Comparison of ENCODE assay signal across 8 cellular contexts in genomic region chr1:47436979-47437517, GRCh38. TPM values are rescaled to one million over a fixed set of nuclear protein-coding genes. Genes with fewer than 3 reads are reported as not detected.
DNase-seq lines count a peak whose midpoint lies in the region; ATAC-seq and TF ChIP-seq lines count a peak whose summit lies in the region.

No MANE protein-coding gene starts in this region.

- no peak for TF ChIP-seq POLR2A in ovary (IDR thresholded peaks at IDR 0.05)

- DNase-seq in DMS 273 treated with DMSO at 0.1 percent for 48 hours (lab: John Stamatoyannopoulos, UW) (peak; percentile 4), GM19238 (ENCODE audit: insufficient read length, low spot score) (peak; percentile 53), fibroblast of the aortic adventitia (ENCODE audit: low read depth) (peak; percentile 43), ovary (peak in 1 of 5 donors; percentile 39), NAMALWA (ENCODE audit: low spot score) (no peak), occipital lobe (lab: John Stamatoyannopoulos, UW) (no peak)
- no peak for DNase-seq in T-helper 2 cell treated with Interferon-gamma antibody and Interleukin-4, amounts not matched to agents 5 μg/mL and 100 μg/mL, for 36 hours (ENCODE audit: low spot score)

- H3K27me3 ChIP-seq in ovary, result no peaks in the 10 kb centered on the region

- peak; percentile 23 for ATAC-seq in HG03175 (IDR thresholded peaks at IDR 0.05; ENCODE audit: unreplicated experiment)

- H3K4me3 ChIP-seq in fibroblast of the aortic adventitia (ENCODE audit: low read depth, low read length) (peak overlapping the region; percentile 79), ovary (peak overlapping the region; percentile 65)

- H3K27ac Mint-ChIP-seq in T-helper 2 cell treated with Interferon-gamma antibody and Interleukin-4, amounts not matched to agents 5 μg/mL and 100 μg/mL, for 36 hours, result peak overlapping the region; percentile 91

- 0 to 1% (median 1%) methylated on average over 21 to 55 of the region's 55 CpGs for WGBS in ovary, 3 donors

- TF ChIP-seq CTCF in fibroblast of the aortic adventitia (IDR thresholded peaks at IDR 0.05; ENCODE audit: insufficient read depth, low read length) (no peak), ovary (IDR thresholded peaks at IDR 0.05) (no peak)

- no peaks in the 10 kb centered on the region for H3K9me3 Mint-ChIP-seq in T-helper 2 cell treated with Interferon-gamma antibody and Interleukin-4, amounts not matched to agents 5 μg/mL and 100 μg/mL, for 36 hours

- H3K4me1 ChIP-seq in ovary (ENCODE audit: insufficient read depth), result peaks cover 6% of the 10 kb centered on the region

- intact Hi-C loops in ovary (cut with DNase I), result loop anchor here in 3 of 4 donors (10.0 kb wide), 2 partner anchors 242 to 288 kb away; partner anchors contain the start of gene PDZK1IP1 (in 1 of the 3)

- peaks cover 38% of the 10 kb centered on the region for H3K27me3 Mint-ChIP-seq in T-helper 2 cell treated with Interferon-gamma antibody and Interleukin-4, amounts not matched to agents 5 μg/mL and 100 μg/mL, for 36 hours (ENCODE audit: low read depth)

- H3K4me3 Mint-ChIP-seq in T-helper 2 cell treated with Interferon-gamma antibody and Interleukin-4, amounts not matched to agents 5 μg/mL and 100 μg/mL, for 36 hours, result peak overlapping the region; percentile 96

- TF ChIP-seq EP300 in ovary (IDR thresholded peaks at IDR 0.05), result no peak

- H3K36me3 Mint-ChIP-seq in T-helper 2 cell treated with Interferon-gamma antibody and Interleukin-4, amounts not matched to agents 5 μg/mL and 100 μg/mL, for 36 hours (ENCODE audit: low read depth), result peaks cover 30% of the 10 kb centered on the region

- no peaks in the 10 kb centered on the region for H3K36me3 ChIP-seq in ovary

- H3K4me1 Mint-ChIP-seq in T-helper 2 cell treated with Interferon-gamma antibody and Interleukin-4, amounts not matched to agents 5 μg/mL and 100 μg/mL, for 36 hours (ENCODE audit: low read depth), result peaks cover 28% of the 10 kb centered on the region

- H3K27ac ChIP-seq in ovary, result no peak overlapping the region

- H3K9me3 ChIP-seq in ovary, result no peaks in the 10 kb centered on the region

RNA-seq across cellular contexts. Expression of gene FOXD2, which starts 0.8 kb away (rescaled TPM):
- under 0.01 and 0.36 TPM in 2 replicates for total RNA-seq in fibroblast of the aortic adventitia (ENCODE audit: low replicate concordance)
- total RNA-seq in ovary, result under 1 TPM in 4 of 7 donors, not detected in 3; 0.07 to 0.18 (median 0.09) TPM
- under 1 TPM; 0.05 to 0.10 TPM for polyA plus RNA-seq in ovary
- 0.31 TPM for total RNA-seq in occipital lobe

RNA-seq across cellular contexts. Expression of gene FOXE3, which starts 21.0 kb away (rescaled TPM):
- total RNA-seq in fibroblast of the aortic adventitia (ENCODE audit: low replicate concordance), result not detected in 2 replicates
- not detected for total RNA-seq in ovary
- polyA plus RNA-seq in ovary, result not detected
- total RNA-seq in occipital lobe, result not detected

Comparison
In these comparisons a context has a peak if more than half of its experiments do, and no peak if none do; other contexts are left out.
1. DNase-seq: peak in DMS 273 treated with DMSO at 0.1 percent for 48 hours (single experiment), GM19238 (single experiment) and fibroblast of the aortic adventitia (single experiment); none in T-helper 2 cell treated with Interferon-gamma antibody and Interleukin-4, amounts not matched to agents 5 μg/mL and 100 μg/mL, for 36 hours (single experiment), NAMALWA (single experiment) and occipital lobe (single experiment).